In the genomic region with DNA sequence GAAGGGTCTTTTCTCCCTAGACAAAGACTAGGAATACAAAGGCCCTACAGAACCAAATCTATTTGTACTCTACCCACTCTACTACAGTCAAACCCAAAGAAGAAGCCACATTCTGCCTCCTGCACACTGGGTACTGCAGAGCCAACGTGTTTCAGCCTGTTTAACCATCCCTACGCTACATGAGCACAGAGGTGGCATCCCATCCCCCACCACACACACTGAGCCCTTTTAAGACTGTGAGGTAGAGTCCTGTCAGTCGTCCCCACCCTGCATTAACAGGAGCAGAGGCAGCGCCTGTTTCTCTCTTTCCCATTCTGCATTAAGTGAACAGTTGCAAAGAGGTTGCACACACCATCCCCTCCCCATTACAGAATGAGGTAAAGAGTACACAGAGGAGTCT, we compare ENCODE assay signal across 1 cellular context.
TF ChIP-seq lines count a peak whose summit lies in the region.

No MANE protein-coding gene starts in this region.

TF ChIP-seq in K562, 482 proteins besides CTCF, POLR2A, EP300 and RAD21:
- TF ChIP-seq SNIP1 (IDR thresholded peaks at IDR 0.05; ENCODE audit: low read depth) (no peak), SMAD3 (CRISPR knock-in tag; conservative IDR thresholded peaks at IDR 0.05) (no peak), GTF2A2 (tag; IDR thresholded peaks at IDR 0.05) (no peak), U2AF1 (optimal IDR thresholded peaks at IDR 0.05; ENCODE audit: low read depth, low read length) (no peak), RBM39 (optimal IDR thresholded peaks at IDR 0.05; ENCODE audit: low read depth, low read length) (no peak), BCL6 (CRISPR knock-in tag; IDR thresholded peaks at IDR 0.05) (no peak)
- TF ChIP-seq, protein P1, sequence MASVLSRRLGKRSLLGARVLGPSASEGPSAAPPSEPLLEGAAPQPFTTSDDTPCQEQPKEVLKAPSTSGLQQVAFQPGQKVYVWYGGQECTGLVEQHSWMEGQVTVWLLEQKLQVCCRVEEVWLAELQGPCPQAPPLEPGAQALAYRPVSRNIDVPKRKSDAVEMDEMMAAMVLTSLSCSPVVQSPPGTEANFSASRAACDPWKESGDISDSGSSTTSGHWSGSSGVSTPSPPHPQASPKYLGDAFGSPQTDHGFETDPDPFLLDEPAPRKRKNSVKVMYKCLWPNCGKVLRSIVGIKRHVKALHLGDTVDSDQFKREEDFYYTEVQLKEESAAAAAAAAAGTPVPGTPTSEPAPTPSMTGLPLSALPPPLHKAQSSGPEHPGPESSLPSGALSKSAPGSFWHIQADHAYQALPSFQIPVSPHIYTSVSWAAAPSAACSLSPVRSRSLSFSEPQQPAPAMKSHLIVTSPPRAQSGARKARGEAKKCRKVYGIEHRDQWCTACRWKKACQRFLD (CRISPR knock-in tag; IDR thresholded peaks at IDR 0.05), result no peak
- TF ChIP-seq, protein P2, sequence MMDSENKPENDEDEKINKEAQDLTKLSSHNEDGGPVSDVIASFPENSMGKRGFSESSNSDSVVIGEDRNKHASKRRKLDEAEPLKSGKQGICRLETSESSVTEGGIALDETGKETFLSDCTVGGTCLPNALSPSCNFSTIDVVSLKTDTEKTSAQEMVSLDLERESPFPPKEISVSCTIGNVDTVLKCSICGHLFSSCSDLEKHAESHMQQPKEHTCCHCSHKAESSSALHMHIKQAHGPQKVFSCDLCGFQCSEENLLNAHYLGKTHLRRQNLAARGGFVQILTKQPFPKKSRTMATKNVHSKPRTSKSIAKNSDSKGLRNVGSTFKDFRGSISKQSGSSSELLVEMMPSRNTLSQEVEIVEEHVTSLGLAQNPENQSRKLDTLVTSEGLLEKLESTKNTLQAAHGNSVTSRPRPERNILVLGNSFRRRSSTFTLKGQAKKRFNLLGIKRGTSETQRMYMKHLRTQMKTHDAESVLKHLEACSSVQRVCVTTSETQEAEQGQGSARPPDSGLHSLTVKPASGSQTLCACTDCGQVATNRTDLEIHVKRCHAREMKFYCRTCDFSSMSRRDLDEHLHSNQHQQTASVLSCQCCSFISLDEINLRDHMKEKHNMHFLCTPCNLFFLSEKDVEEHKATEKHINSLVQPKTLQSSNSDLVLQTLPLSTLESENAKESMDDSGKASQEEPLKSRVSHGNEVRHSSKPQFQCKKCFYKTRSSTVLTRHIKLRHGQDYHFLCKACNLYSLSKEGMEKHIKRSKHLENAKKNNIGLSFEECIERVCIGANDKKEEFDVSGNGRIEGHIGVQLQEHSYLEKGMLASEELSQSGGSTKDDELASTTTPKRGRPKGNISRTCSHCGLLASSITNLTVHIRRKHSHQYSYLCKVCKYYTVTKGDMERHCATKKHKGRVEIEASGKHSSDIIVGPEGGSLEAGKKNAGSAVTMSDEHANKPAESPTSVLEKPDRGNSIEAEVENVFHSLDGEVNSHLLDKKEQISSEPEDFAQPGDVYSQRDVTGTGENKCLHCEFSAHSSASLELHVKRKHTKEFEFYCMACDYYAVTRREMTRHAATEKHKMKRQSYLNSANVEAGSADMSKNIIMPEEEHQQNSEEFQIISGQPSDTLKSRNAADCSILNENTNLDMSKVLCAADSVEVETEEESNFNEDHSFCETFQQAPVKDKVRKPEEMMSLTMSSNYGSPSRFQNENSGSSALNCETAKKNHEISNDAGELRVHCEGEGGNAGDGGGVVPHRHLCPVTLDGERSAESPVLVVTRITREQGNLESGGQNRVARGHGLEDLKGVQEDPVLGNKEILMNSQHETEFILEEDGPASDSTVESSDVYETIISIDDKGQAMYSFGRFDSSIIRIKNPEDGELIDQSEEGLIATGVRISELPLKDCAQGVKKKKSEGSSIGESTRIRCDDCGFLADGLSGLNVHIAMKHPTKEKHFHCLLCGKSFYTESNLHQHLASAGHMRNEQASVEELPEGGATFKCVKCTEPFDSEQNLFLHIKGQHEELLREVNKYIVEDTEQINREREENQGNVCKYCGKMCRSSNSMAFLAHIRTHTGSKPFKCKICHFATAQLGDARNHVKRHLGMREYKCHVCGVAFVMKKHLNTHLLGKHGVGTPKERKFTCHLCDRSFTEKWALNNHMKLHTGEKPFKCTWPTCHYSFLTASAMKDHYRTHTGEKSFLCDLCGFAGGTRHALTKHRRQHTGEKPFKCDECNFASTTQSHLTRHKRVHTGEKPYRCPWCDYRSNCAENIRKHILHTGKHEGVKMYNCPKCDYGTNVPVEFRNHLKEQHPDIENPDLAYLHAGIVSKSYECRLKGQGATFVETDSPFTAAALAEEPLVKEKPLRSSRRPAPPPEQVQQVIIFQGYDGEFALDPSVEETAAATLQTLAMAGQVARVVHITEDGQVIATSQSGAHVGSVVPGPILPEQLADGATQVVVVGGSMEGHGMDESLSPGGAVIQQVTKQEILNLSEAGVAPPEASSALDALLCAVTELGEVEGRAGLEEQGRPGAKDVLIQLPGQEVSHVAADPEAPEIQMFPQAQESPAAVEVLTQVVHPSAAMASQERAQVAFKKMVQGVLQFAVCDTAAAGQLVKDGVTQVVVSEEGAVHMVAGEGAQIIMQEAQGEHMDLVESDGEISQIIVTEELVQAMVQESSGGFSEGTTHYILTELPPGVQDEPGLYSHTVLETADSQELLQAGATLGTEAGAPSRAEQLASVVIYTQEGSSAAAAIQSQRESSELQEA (IDR thresholded peaks at IDR 0.05; ENCODE audit: low read depth), result no peak
- TF ChIP-seq, protein P3, sequence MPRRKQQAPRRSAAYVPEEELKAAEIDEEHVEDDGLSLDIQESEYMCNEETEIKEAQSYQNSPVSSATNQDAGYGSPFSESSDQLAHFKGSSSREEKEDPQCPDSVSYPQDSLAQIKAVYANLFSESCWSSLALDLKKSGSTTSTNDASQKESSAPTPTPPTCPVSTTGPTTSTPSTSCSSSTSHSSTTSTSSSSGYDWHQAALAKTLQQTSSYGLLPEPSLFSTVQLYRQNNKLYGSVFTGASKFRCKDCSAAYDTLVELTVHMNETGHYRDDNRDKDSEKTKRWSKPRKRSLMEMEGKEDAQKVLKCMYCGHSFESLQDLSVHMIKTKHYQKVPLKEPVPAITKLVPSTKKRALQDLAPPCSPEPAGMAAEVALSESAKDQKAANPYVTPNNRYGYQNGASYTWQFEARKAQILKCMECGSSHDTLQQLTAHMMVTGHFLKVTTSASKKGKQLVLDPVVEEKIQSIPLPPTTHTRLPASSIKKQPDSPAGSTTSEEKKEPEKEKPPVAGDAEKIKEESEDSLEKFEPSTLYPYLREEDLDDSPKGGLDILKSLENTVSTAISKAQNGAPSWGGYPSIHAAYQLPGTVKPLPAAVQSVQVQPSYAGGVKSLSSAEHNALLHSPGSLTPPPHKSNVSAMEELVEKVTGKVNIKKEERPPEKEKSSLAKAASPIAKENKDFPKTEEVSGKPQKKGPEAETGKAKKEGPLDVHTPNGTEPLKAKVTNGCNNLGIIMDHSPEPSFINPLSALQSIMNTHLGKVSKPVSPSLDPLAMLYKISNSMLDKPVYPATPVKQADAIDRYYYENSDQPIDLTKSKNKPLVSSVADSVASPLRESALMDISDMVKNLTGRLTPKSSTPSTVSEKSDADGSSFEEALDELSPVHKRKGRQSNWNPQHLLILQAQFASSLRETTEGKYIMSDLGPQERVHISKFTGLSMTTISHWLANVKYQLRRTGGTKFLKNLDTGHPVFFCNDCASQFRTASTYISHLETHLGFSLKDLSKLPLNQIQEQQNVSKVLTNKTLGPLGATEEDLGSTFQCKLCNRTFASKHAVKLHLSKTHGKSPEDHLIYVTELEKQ (CRISPR knock-in tag; IDR thresholded peaks at IDR 0.05), result no peak
